Comparison of ENCODE assay signal across 15 cellular contexts in genomic region chr9:91182429-91182828, GRCh38.
DNase-seq lines count a peak whose midpoint lies in the region; ATAC-seq and TF ChIP-seq lines count a peak whose summit lies in the region.
"Had no signal": no experiment of that assay in that cellular context is flagged by ENCODE, and none has a peak within 500 bp of the region (broad histone marks: within the 10 kb centered on the region; RNA-seq: fewer than 3 reads in every experiment).

No MANE protein-coding gene starts in this region.

- H3K36me3 ChIP-seq in H7 (replicated peaks; ENCODE audit: control insufficient read depth, insufficient read depth, low read length) (no peaks in the 10 kb centered on the region), aorta (ENCODE audit: control insufficient read depth in 1 of 2, insufficient read depth in 2 of 2, low read length in 1 of 2) (no peaks in the 10 kb centered on the region)
- H3K36me3 ChIP-seq: gastrocnemius medialis had no signal

- ATAC-seq in omental fat pad (ENCODE audit: low FRiP score) (peak; percentile 62), HG03571 (IDR thresholded peaks at IDR 0.05; ENCODE audit: unreplicated experiment) (no peak), HG02588 (IDR thresholded peaks at IDR 0.05; ENCODE audit: unreplicated experiment) (no peak), aorta (ENCODE audit: low FRiP score) (no peak)
- ATAC-seq: naive thymus-derived CD4-positive, alpha-beta T cell had no signal

- intact Hi-C loops in aorta (cut with DNase I): no loop called here

- no peaks in the 10 kb centered on the region for H3K9me3 ChIP-seq in aorta (ENCODE audit: control insufficient read depth, low read length)
- H3K9me3 ChIP-seq: gastrocnemius medialis had no signal

- H3K4me1 ChIP-seq in aorta (ENCODE audit: control insufficient read depth in 1 of 2, insufficient read depth in 2 of 2, low read length in 2 of 2): no peaks in the 10 kb centered on the region

- H3K27me3 ChIP-seq in H7 (ENCODE audit: control insufficient read depth, insufficient read depth, low read length) (no peaks in the 10 kb centered on the region), aorta (ENCODE audit: control insufficient read depth in 1 of 2, insufficient read depth in 2 of 2, low read length in 1 of 2) (no peaks in the 10 kb centered on the region)
- H3K27me3 ChIP-seq: gastrocnemius medialis had no signal

- DNase-seq in H7 (peak; percentile 60), NCI-H460 (ENCODE audit: extremely low read depth, low read depth) (peak; percentile 30), epithelial cell of prostate (ENCODE audit: low read depth, low spot score) (no peak), omental fat pad (ENCODE audit: low spot score) (no peak), aorta (no peak)
- DNase-seq: activated T-cell treated with anti-CD3 and anti-CD28 coated beads for 4 hours; amniotic stem cell; CD4-positive, CD25-positive, alpha-beta regulatory T cell; dermis blood vessel endothelial cell; GDM1; naive thymus-derived CD4-positive, alpha-beta T cell had no signal

- H3K27ac ChIP-seq in epithelial cell of prostate: peak overlapping the region; percentile 67
- no peak overlapping the region for H3K27ac ChIP-seq in aorta (ENCODE audit: low read depth in 1 of 2, low read length in 2 of 2)
- H3K27ac ChIP-seq: gastrocnemius medialis, SK-N-MC had no signal

- WGBS in aorta, 2 donors: 85 to 87% methylated on average over 6 of the region's 6 CpGs

- H3K4me3 ChIP-seq in H7 (ENCODE audit: insufficient read depth, low read depth, low read length) (no peak overlapping the region), aorta (ENCODE audit: low read length in 2 of 2) (no peak overlapping the region)
- H3K4me3 ChIP-seq: gastrocnemius medialis, SK-N-MC had no signal

- TF ChIP-seq CTCF in omental fat pad (IDR thresholded peaks at IDR 0.05): no peak

Comparison
In these comparisons a context has a peak if more than half of its experiments do, and no peak if none do; other contexts are left out.
1. DNase-seq: peak in H7 (single experiment) and NCI-H460 (single experiment); none in epithelial cell of prostate (single experiment), omental fat pad (single experiment) and aorta (0 of 2).